In genomic region chr22:29481265-29482000, GRCh38 we compare ENCODE assay signal across 1 cellular context.
TF ChIP-seq lines count a peak whose summit lies in the region.

No MANE protein-coding gene starts in this region.

TF ChIP-seq in HepG2, 621 proteins besides CTCF, POLR2A, EP300 and RAD21:
- TF ChIP-seq ZNF891 (CRISPR knock-in tag; IDR thresholded peaks at IDR 0.05) (no peak), ESRRA (CRISPR knock-in tag; IDR thresholded peaks at IDR 0.05; ENCODE audit: low read depth) (no peak), ZBED4 (CRISPR knock-in tag; IDR thresholded peaks at IDR 0.05; ENCODE audit: borderline replicate concordance) (no peak), KLF16 (CRISPR knock-in tag; IDR thresholded peaks at IDR 0.05) (no peak), ZNF30 (CRISPR knock-in tag; IDR thresholded peaks at IDR 0.05) (no peak), GZF1 (CRISPR knock-in tag; IDR thresholded peaks at IDR 0.05) (no peak), ZBTB7B (CRISPR knock-in tag; IDR thresholded peaks at IDR 0.05) (no peak), ZFP82 (CRISPR knock-in tag; IDR thresholded peaks at IDR 0.05; ENCODE audit: borderline replicate concordance) (no peak), REL (CRISPR knock-in tag; conservative IDR thresholded peaks at IDR 0.05) (no peak), MTA3 (CRISPR knock-in tag; IDR thresholded peaks at IDR 0.05) (no peak), MAFF (IDR thresholded peaks at IDR 0.05; ENCODE audit: low read depth, low read length) (0 out of 2 replicates have a peak, but pooled peaks have one; percentile 13), RARG (CRISPR knock-in tag; IDR thresholded peaks at IDR 0.05; ENCODE audit: low read depth) (no peak), MXD1 (CRISPR knock-in tag; IDR thresholded peaks at IDR 0.05) (no peak), ZNF614 (CRISPR knock-in tag; IDR thresholded peaks at IDR 0.05; ENCODE audit: borderline replicate concordance) (no peak), YEATS2 (CRISPR knock-in tag; IDR thresholded peaks at IDR 0.05; ENCODE audit: borderline replicate concordance) (no peak), YEATS4 (CRISPR knock-in tag; IDR thresholded peaks at IDR 0.05; ENCODE audit: borderline replicate concordance) (no peak), DBP (CRISPR knock-in tag; IDR thresholded peaks at IDR 0.05; ENCODE audit: not compliant biosample characterization) (no peak), ZNF281 (CRISPR knock-in tag; IDR thresholded peaks at IDR 0.05; ENCODE audit: borderline replicate concordance) (peak; percentile 64; the same call in 1 of the 2 replicates), CERS6 (CRISPR knock-in tag; IDR thresholded peaks at IDR 0.05) (no peak), HHEX (CRISPR knock-in tag; IDR thresholded peaks at IDR 0.05) (no peak), ZNF136 (CRISPR knock-in tag; IDR thresholded peaks at IDR 0.05; ENCODE audit: low read depth) (no peak), RARA (CRISPR knock-in tag; IDR thresholded peaks at IDR 0.05) (peak; percentile 56; the same call in 1 of the 2 replicates), RCOR2 (CRISPR knock-in tag; IDR thresholded peaks at IDR 0.05) (no peak)
